12 cellular contexts compared by ENCODE assay signal in the genomic region with DNA sequence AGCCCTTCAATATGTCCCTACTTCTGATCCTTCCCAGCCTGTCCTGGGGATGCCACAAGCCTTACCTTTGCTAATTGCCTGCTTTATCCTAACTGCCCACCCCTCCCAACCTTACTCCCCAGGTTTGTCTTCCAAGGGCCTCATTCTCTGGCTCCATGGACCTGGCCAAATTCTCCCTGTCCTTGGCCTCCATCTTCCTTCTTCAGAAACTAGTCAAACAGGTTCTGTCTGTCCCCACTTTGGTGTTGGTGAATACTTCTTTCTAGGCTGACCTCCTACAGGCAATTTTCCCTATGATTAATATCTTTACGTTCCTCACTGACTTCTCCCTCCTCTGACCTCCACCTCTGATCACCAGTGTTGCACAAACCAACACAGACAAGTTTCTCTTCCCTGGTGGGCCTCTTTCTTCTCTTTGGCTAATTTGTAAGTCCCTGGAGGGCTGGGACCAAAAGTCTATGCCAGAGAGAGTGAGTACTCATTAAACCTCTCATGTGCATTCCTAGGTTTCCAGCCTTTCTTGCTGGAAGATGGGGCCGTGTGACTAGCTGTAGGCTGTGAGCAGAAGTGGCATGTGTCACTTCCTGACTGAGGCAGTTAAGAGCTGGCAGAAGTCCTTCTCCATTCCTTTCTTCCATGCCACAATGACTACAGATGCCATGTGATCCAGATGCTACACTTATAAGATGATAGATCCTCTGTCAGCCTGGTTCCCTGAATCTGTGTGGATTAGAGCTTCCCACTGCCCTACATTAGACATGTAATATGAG.
DNase-seq lines count a peak whose midpoint lies in the region; ATAC-seq, FAIRE-seq and TF ChIP-seq lines count a peak whose summit lies in the region.
"Had no signal": no experiment of that assay in that cellular context is flagged by ENCODE, and none has a peak within 500 bp of the region (broad histone marks: within the 10 kb centered on the region; RNA-seq: fewer than 3 reads in every experiment).

No MANE protein-coding gene starts in this region.

- DNase-seq in BJ (ENCODE audit: low read depth): peak; percentile 48
- peak; percentile 25 for DNase-seq in KG1 (lab: John Stamatoyannopoulos, UW)
- no peak for DNase-seq in breast epithelium (ENCODE audit: low spot score in 2 of 2)
- DNase-seq in mesothelial cell of epicardium (ENCODE audit: low spot score in 2 of 2, unreplicated experiment in 2 of 2): no peak
- no peak for DNase-seq in activated naive CD8-positive, alpha-beta T cell treated with anti-CD3 and anti-CD28 coated beads, Interleukin-2, amount 50 U/mL, for 24 hours
- DNase-seq in small intestine: no peak
- DNase-seq in NOMO-1 treated with dmso at 0.1 percent for 144 hours (lab: John Stamatoyannopoulos, UW; ENCODE audit: unreplicated experiment): no peak
- DNase-seq: CD8-positive, alpha-beta memory T cell; left ventricle myocardium inferior; T-cell had no signal

- H3K27ac ChIP-seq in breast epithelium (peak overlapping the region; percentile 45 to 58), small intestine (ENCODE audit: low read depth in 1 of 2, low read length in 1 of 2) (no peak overlapping the region)
- H3K27ac ChIP-seq: left ventricle myocardium inferior had no signal

- peaks cover 71% of the 10 kb centered on the region for H3K4me1 Mint-ChIP-seq in mesothelial cell of epicardium
- H3K4me1 Mint-ChIP-seq in activated naive CD8-positive, alpha-beta T cell treated with anti-CD3 and anti-CD28 coated beads, Interleukin-2, amount 50 U/mL, for 24 hours: no peaks in the 10 kb centered on the region
- H3K4me1 Mint-ChIP-seq: CD8-positive, alpha-beta memory T cell; T-cell had no signal

- H3K4me3 Mint-ChIP-seq in mesothelial cell of epicardium: no peak overlapping the region
- H3K4me3 Mint-ChIP-seq in activated naive CD8-positive, alpha-beta T cell treated with anti-CD3 and anti-CD28 coated beads, Interleukin-2, amount 50 U/mL, for 24 hours: no peak overlapping the region
- H3K4me3 Mint-ChIP-seq: CD8-positive, alpha-beta memory T cell; T-cell had no signal

- no peaks in the 10 kb centered on the region for H3K9me3 ChIP-seq in breast epithelium
- H3K9me3 ChIP-seq in small intestine (ENCODE audit: control insufficient read depth, low read depth): no peaks in the 10 kb centered on the region
- H3K9me3 ChIP-seq: left ventricle myocardium inferior had no signal

- TF ChIP-seq CTCF in BJ (IDR thresholded peaks at IDR 0.05; ENCODE audit: insufficient read depth, low read depth, low read length): no peak
- TF ChIP-seq CTCF in breast epithelium (IDR thresholded peaks at IDR 0.05): no peak
- TF ChIP-seq CTCF in mesothelial cell of epicardium (IDR thresholded peaks at IDR 0.05; ENCODE audit: unreplicated experiment): no peak

- H3K4me3 ChIP-seq in BJ (ENCODE audit: low read depth, low read length) (no peak overlapping the region), breast epithelium (no peak overlapping the region), small intestine (ENCODE audit: low read depth in 1 of 2, low read length in 2 of 2) (no peak overlapping the region)
- H3K4me3 ChIP-seq: left ventricle myocardium inferior had no signal

- no peaks in the 10 kb centered on the region for H3K9me3 Mint-ChIP-seq in mesothelial cell of epicardium
- H3K9me3 Mint-ChIP-seq in activated naive CD8-positive, alpha-beta T cell treated with anti-CD3 and anti-CD28 coated beads, Interleukin-2, amount 50 U/mL, for 24 hours: no peaks in the 10 kb centered on the region
- H3K9me3 Mint-ChIP-seq: CD8-positive, alpha-beta memory T cell; T-cell had no signal

- POLR2A ChIA-PET in BJ (lab: Charles Lee): no interaction called here

- 38 to 62% (median 48%) methylated on average over 2 of the region's 2 CpGs for WGBS in small intestine, 3 donors

- ATAC-seq in activated naive CD8-positive, alpha-beta T cell treated with anti-CD3 and anti-CD28 coated beads, Interleukin-2, amount 50 U/mL, for 24 hours: no peak
- no peak for ATAC-seq in HG03442 (IDR thresholded peaks at IDR 0.05; ENCODE audit: unreplicated experiment)
- ATAC-seq: T-cell had no signal

- peaks cover 0 to 5% of the 10 kb centered on the region in 2 donors for H3K4me1 ChIP-seq in breast epithelium
- H3K4me1 ChIP-seq in small intestine (ENCODE audit: control insufficient read depth in 2 of 2, insufficient read depth in 1 of 2, low read depth in 1 of 2, low read length in 1 of 2): no peaks in the 10 kb centered on the region
- H3K4me1 ChIP-seq: left ventricle myocardium inferior had no signal

- TF ChIP-seq POLR2A in breast epithelium (IDR thresholded peaks at IDR 0.05): no peak

- peak overlapping the region; percentile 77 for H3K27ac Mint-ChIP-seq in mesothelial cell of epicardium
- H3K27ac Mint-ChIP-seq in activated naive CD8-positive, alpha-beta T cell treated with anti-CD3 and anti-CD28 coated beads, Interleukin-2, amount 50 U/mL, for 24 hours: no peak overlapping the region
- H3K27ac Mint-ChIP-seq: CD8-positive, alpha-beta memory T cell; T-cell had no signal

- CTCF ChIA-PET in BJ (lab: Yijun Ruan, JAX): interaction anchor here (1.2 to 1.7 kb wide), 3 partner anchors 11 to 642 kb away, joined by 3 to 5 read pairs (median 4); no protein-coding TSS in a partner anchor

- intact Hi-C loops in breast epithelium (cut with DNase I; ENCODE audit: low total_unique reads): no loop called here

- no peaks in the 10 kb centered on the region for H3K36me3 ChIP-seq in BJ (ENCODE audit: control insufficient read depth, insufficient read depth, low read length)
- no peaks in the 10 kb centered on the region for H3K36me3 ChIP-seq in breast epithelium
- no peaks in the 10 kb centered on the region for H3K36me3 ChIP-seq in small intestine (ENCODE audit: control insufficient read depth in 2 of 2, insufficient read depth in 2 of 2, low read length in 2 of 2)
- H3K36me3 ChIP-seq: left ventricle myocardium inferior had no signal

- no peaks in the 10 kb centered on the region for H3K27me3 ChIP-seq in BJ (ENCODE audit: control insufficient read depth, insufficient read depth, low read length)
- no peaks in the 10 kb centered on the region for H3K27me3 ChIP-seq in breast epithelium
- H3K27me3 ChIP-seq in small intestine (ENCODE audit: control insufficient read depth in 2 of 2, insufficient read depth in 2 of 2, low read length in 2 of 2): no peaks in the 10 kb centered on the region

- H3K27me3 Mint-ChIP-seq in mesothelial cell of epicardium (ENCODE audit: low read depth): no peaks in the 10 kb centered on the region
- peaks cover 8% of the 10 kb centered on the region for H3K27me3 Mint-ChIP-seq in activated naive CD8-positive, alpha-beta T cell treated with anti-CD3 and anti-CD28 coated beads, Interleukin-2, amount 50 U/mL, for 24 hours

- H3K36me3 Mint-ChIP-seq in mesothelial cell of epicardium: no peaks in the 10 kb centered on the region
- H3K36me3 Mint-ChIP-seq in activated naive CD8-positive, alpha-beta T cell treated with anti-CD3 and anti-CD28 coated beads, Interleukin-2, amount 50 U/mL, for 24 hours (ENCODE audit: low read depth): no peaks in the 10 kb centered on the region
- H3K36me3 Mint-ChIP-seq: CD8-positive, alpha-beta memory T cell; T-cell had no signal

- no peak for FAIRE-seq in small intestine (lab: Jason Lieb, UNC)
- FAIRE-seq: GM12891 had no signal

Comparison
In these comparisons a context has a peak if more than half of its experiments do, and no peak if none do; other contexts are left out.
1. DNase-seq: peak in BJ (single experiment) and KG1 (single experiment); none in breast epithelium (0 of 2), mesothelial cell of epicardium (0 of 2), activated naive CD8-positive, alpha-beta T cell treated with anti-CD3 and anti-CD28 coated beads, Interleukin-2, amount 50 U/mL, for 24 hours (single experiment), small intestine (single experiment) and NOMO-1 treated with dmso at 0.1 percent for 144 hours (single experiment).
2. H3K27ac ChIP-seq: peak in breast epithelium (2 of 2); none in small intestine (0 of 2).